ENCODE assay signal across 8 cellular contexts in genomic region chr19:7596191-7596937, GRCh38. TPM values are rescaled to one million over a fixed set of nuclear protein-coding genes. Genes with fewer than 3 reads are reported as not detected.
DNase-seq lines count a peak whose midpoint lies in the region; ATAC-seq and TF ChIP-seq lines count a peak whose summit lies in the region.

No MANE protein-coding gene starts in this region.

- DNase-seq in DMS53 (lab: John Stamatoyannopoulos, UW) (peak; percentile 50), DMS53 treated with DMSO at 0.1 percent for 48 hours (lab: John Stamatoyannopoulos, UW; ENCODE audit: unreplicated experiment) (no peak), PC-3 (peak; percentile 13), right cardiac atrium (no peak), sigmoid colon (no peak), HCEC 1CT (no peak)

- peaks cover 16% of the 10 kb centered on the region for H3K4me1 ChIP-seq in PC-3 (ENCODE audit: insufficient read depth, low read length)
- H3K4me1 ChIP-seq in right cardiac atrium (ENCODE audit: control insufficient read depth, insufficient read depth, low read length): no peaks in the 10 kb centered on the region
- peaks cover 0 to 11% (median 8%) of the 10 kb centered on the region in 4 donors for H3K4me1 ChIP-seq in sigmoid colon

- peak overlapping the region; percentile 38 for H2AFZ ChIP-seq in PC-3 (ENCODE audit: low read length)

- H3K27ac ChIP-seq in PC-3 (ENCODE audit: low read length) (no peak overlapping the region), right cardiac atrium (ENCODE audit: low read length) (no peak overlapping the region), sigmoid colon (no peak overlapping the region)

- H3K4me3 ChIP-seq in PC-3 (ENCODE audit: low read length) (peak overlapping the region; percentile 78), right cardiac atrium (ENCODE audit: low read length) (peak overlapping the region; percentile 57), sigmoid colon (peak overlapping the region in 3 of 4 donors; percentile 24 to 31 (median 30))

- CTCF ChIA-PET in PC-3 (lab: Charles Lee): interaction anchor here (0.5 to 2.5 kb wide), 3 partner anchors 28 to 324 kb away, joined by 3 to 48 read pairs (median 4); partner anchors contain the start of gene SNAPC2

- no peaks in the 10 kb centered on the region for H3F3A ChIP-seq in PC-3 (ENCODE audit: low read length, unreplicated experiment)

- POLR2A ChIA-PET in PC-3 (lab: Charles Lee; ENCODE audit: unreplicated experiment): interaction anchor here (0.5 to 0.6 kb wide), 2 partner anchors 615 to 1928 kb away, joined by 3 to 4 read pairs; no protein-coding TSS in a partner anchor

- intact Hi-C loops in PC-3 (cut with micrococcal nuclease) (no loop called here), right cardiac atrium (cut with DNase I) (no loop called here), sigmoid colon (cut with DNase I) (no loop called here)

- H3K36me3 ChIP-seq in PC-3 (ENCODE audit: low read depth, low read length) (no peaks in the 10 kb centered on the region), sigmoid colon (no peaks in the 10 kb centered on the region)

- TF ChIP-seq CTCF in PC-3 (conservative IDR thresholded peaks at IDR 0.05; ENCODE audit: low read depth, low read length) (no peak), sigmoid colon (IDR thresholded peaks at IDR 0.05) (no peak)

- TF ChIP-seq EP300 in sigmoid colon (IDR thresholded peaks at IDR 0.05): no peak

- 0 out of 2 replicates have a peak, but pooled peaks have one; percentile 4 for ATAC-seq in PC-3
- ATAC-seq in right cardiac atrium: no peak
- no peak for ATAC-seq in GM19452 (IDR thresholded peaks at IDR 0.05; ENCODE audit: unreplicated experiment)
- ATAC-seq in GM19455 (IDR thresholded peaks at IDR 0.05; ENCODE audit: unreplicated experiment): no peak

- H4K20me1 ChIP-seq in PC-3 (ENCODE audit: low read length): peaks cover 14% of the 10 kb centered on the region; the same call in 1 of the 2 replicates

- H3K9me3 ChIP-seq in PC-3 (ENCODE audit: low read length) (no peaks in the 10 kb centered on the region), right cardiac atrium (ENCODE audit: control insufficient read depth, low read length) (no peaks in the 10 kb centered on the region), sigmoid colon (no peaks in the 10 kb centered on the region)

- peak overlapping the region; percentile 49 for H3K9ac ChIP-seq in PC-3 (ENCODE audit: low read length)

- H3K79me2 ChIP-seq in PC-3 (ENCODE audit: low read length): peaks cover 21% of the 10 kb centered on the region

- H3K27me3 ChIP-seq in PC-3 (ENCODE audit: low read length) (no peaks in the 10 kb centered on the region), right cardiac atrium (ENCODE audit: control insufficient read depth, insufficient read depth) (no peaks in the 10 kb centered on the region), sigmoid colon (peaks cover 20 to 84% (median 25%) of the 10 kb centered on the region in 3 donors)

- peak overlapping the region; percentile 91 for H3K4me2 ChIP-seq in PC-3 (ENCODE audit: low read length)

- H3K9me2 ChIP-seq in PC-3 (replicated peaks; ENCODE audit: low read length): no peaks in the 10 kb centered on the region

- 3% methylated on average over 72 of the region's 72 CpGs for WGBS in right cardiac atrium
- WGBS in sigmoid colon, 2 donors: 1 to 2% methylated on average over 72 of the region's 72 CpGs

- BruUV-seq in PC-3 (replicated peaks; lab: Mats Ljungman, UMichigan): no TSS peak

- no peak for TF ChIP-seq POLR2A in sigmoid colon (IDR thresholded peaks at IDR 0.05)

RNA-seq across cellular contexts. Expression of gene CAMSAP3, which starts 0.7 kb away (rescaled TPM):
- 16.6 and 25.4 TPM in 2 replicates for total RNA-seq in PC-3 (2014; rRNA removed)
- under 1 TPM; 0.20 to 0.71 (median 0.38) TPM for total RNA-seq in right cardiac atrium
- polyA plus RNA-seq in right cardiac atrium: 0.29 TPM
- under 1 TPM in 3 of 4 donors, not detected in 1; under 0.01 to 0.28 (median 0.27) TPM for total RNA-seq in sigmoid colon
- polyA plus RNA-seq in sigmoid colon: 10 to 100 TPM; 15.6 to 37.2 (median 26.8) TPM

RNA-seq across cellular contexts. Expression of gene XAB2, which starts 33.0 kb away (rescaled TPM):
- total RNA-seq in PC-3 (2014; rRNA removed): 81.1 and 84.4 TPM in 2 replicates
- 10 to 100 TPM; 18.9 to 27.3 (median 26.0) TPM for total RNA-seq in right cardiac atrium
- polyA plus RNA-seq in right cardiac atrium: 19.0 TPM
- total RNA-seq in sigmoid colon: 10 to 100 TPM; 29.5 to 38.3 (median 33.8) TPM
- 10 to 100 TPM in 2 of 3 donors, 1 to 10 TPM in 1; 9.7 to 29.9 (median 13.8) TPM for polyA plus RNA-seq in sigmoid colon

RNA-seq across cellular contexts. Expression of gene PET100, which starts 33.2 kb away (rescaled TPM):
- total RNA-seq in PC-3 (2014; rRNA removed) (101 and 141 TPM in 2 replicates), right cardiac atrium (100 to 1,000 TPM; 136 to 194 (median 167) TPM), sigmoid colon (10 to 100 TPM; 10.8 to 37.1 (median 30.1) TPM)
- polyA plus RNA-seq in right cardiac atrium (191 TPM), sigmoid colon (10 to 100 TPM; 63.3 to 70.9 (median 68.7) TPM)

RNA-seq across cellular contexts. Expression of gene PCP2, which starts 37.2 kb away (rescaled TPM):
- total RNA-seq in PC-3 (2014; rRNA removed): not detected in 2 replicates
- total RNA-seq in right cardiac atrium: not detected
- polyA plus RNA-seq in right cardiac atrium: 0.34 TPM
- total RNA-seq in sigmoid colon: not detected
- 1 to 10 TPM in 1 of 3 donors, not detected in 2; 1.0 TPM for polyA plus RNA-seq in sigmoid colon

RNA-seq across cellular contexts. Expression of gene STXBP2, which starts 40.5 kb away (rescaled TPM):
- total RNA-seq in PC-3 (2014; rRNA removed) (133 and 149 TPM in 2 replicates), right cardiac atrium (10 to 100 TPM in 1 of 4 donors, 1 to 10 TPM in 3; 6.8 to 12.1 (median 9.2) TPM), sigmoid colon (1 to 10 TPM; 5.9 to 9.3 (median 7.6) TPM)
- polyA plus RNA-seq in right cardiac atrium (5.0 TPM), sigmoid colon (100 to 1,000 TPM; 117 to 163 (median 132) TPM)

Comparison
In these comparisons a context has a peak if more than half of its experiments do, and no peak if none do; other contexts are left out.
1. DNase-seq: peak in DMS53 (single experiment) and PC-3 (single experiment); none in DMS53 treated with DMSO at 0.1 percent for 48 hours (single experiment), right cardiac atrium (0 of 3), sigmoid colon (single experiment) and HCEC 1CT (single experiment).
2. RNA of gene CAMSAP3, which starts 0.7 kb away (total RNA-seq): 16.6 to 25.4 TPM in PC-3; 0.20 to 0.71 TPM in right cardiac atrium and under 0.01 to 0.28 TPM in sigmoid colon; every median in the first group is over 10 times any median in the second.
3. Peak in every context shown above with its lines, with median percentiles within 50 percentile points of each other: H3K4me3 ChIP-seq.